ENCODE assay signal across 14 cellular contexts in genomic region chr17:76811028-76811427, GRCh38. TPM values are rescaled to one million over a fixed set of nuclear protein-coding genes. Genes with fewer than 3 reads are reported as not detected.
A peak's percentile ranks its signal among the peaks of the same experiment; 100 is the strongest.
DNase-seq lines count a peak whose midpoint lies in the region; ATAC-seq and TF ChIP-seq lines count a peak whose summit lies in the region.
"Had no signal": no experiment of that assay in that cellular context is flagged by ENCODE, and none has a peak within 500 bp of the region (broad histone marks: within the 10 kb centered on the region; RNA-seq: fewer than 3 reads in every experiment).

No MANE protein-coding gene starts in this region.

- ATAC-seq in PC-3 (no peak), HG02678 (IDR thresholded peaks at IDR 0.05; ENCODE audit: unreplicated experiment) (no peak)

- H3K4me3 Mint-ChIP-seq in neural progenitor cell = no peak overlapping the region
- H3K4me3 Mint-ChIP-seq: CD14-positive monocyte; T-helper 1 cell treated with Interleukin-12 subunit alpha and Interleukin-12 subunit beta and Interleukin-4 antibody, amounts not matched to agents 30 μg/mL and 1 μg/mL, for 36 hours had no signal

- H3K36me3 ChIP-seq in neural progenitor cell (no peaks in the 10 kb centered on the region), PC-3 (ENCODE audit: low read depth, low read length) (no peaks in the 10 kb centered on the region)

- H3K4me2 ChIP-seq in neural progenitor cell (no peak overlapping the region), PC-3 (ENCODE audit: low read length) (no peak overlapping the region)
- H3K4me2 ChIP-seq: PC-9 had no signal

- intact Hi-C loops in PC-3 (cut with micrococcal nuclease) = no loop called here

- H3K27me3 Mint-ChIP-seq in neural progenitor cell (ENCODE audit: insufficient read depth, low read depth) = peaks cover 4% of the 10 kb centered on the region

- no peaks in the 10 kb centered on the region for H3K36me3 Mint-ChIP-seq in neural progenitor cell
- H3K36me3 Mint-ChIP-seq: CD14-positive monocyte had no signal

- no peaks in the 10 kb centered on the region for H3F3A ChIP-seq in neural progenitor cell (ENCODE audit: low read depth)
- H3F3A ChIP-seq in PC-3 (ENCODE audit: low read length, unreplicated experiment) = no peaks in the 10 kb centered on the region

- H3K9ac ChIP-seq in neural progenitor cell = no peak overlapping the region
- H3K9ac ChIP-seq in PC-3 (ENCODE audit: low read length) = no peak overlapping the region
- H3K9ac ChIP-seq: GM23248 had no signal

- no peaks in the 10 kb centered on the region for H3K27me3 ChIP-seq in neural progenitor cell
- no peaks in the 10 kb centered on the region for H3K27me3 ChIP-seq in PC-3 (ENCODE audit: low read length)

- no peak overlapping the region for H3K4me3 ChIP-seq in neural progenitor cell
- no peak overlapping the region for H3K4me3 ChIP-seq in PC-3 (ENCODE audit: low read length)
- H3K4me3 ChIP-seq: GM23248, PC-9 had no signal

- H3K27ac Mint-ChIP-seq in neural progenitor cell = peak overlapping the region; percentile 87
- H3K27ac Mint-ChIP-seq: T-helper 1 cell treated with Interleukin-12 subunit alpha and Interleukin-12 subunit beta and Interleukin-4 antibody, amounts not matched to agents 30 μg/mL and 1 μg/mL, for 36 hours had no signal

- no peak overlapping the region for H2AFZ ChIP-seq in neural progenitor cell (replicated peaks)
- H2AFZ ChIP-seq in PC-3 (ENCODE audit: low read length) = no peak overlapping the region
- H2AFZ ChIP-seq: GM23248, PC-9 had no signal

- DNase-seq in NCI-H82 (lab: John Stamatoyannopoulos, UW) (peak; percentile 42), NCI-H82 treated with DMSO at 0.1 percent for 48 hours (lab: John Stamatoyannopoulos, UW; ENCODE audit: unreplicated experiment) (no peak), NCI-H1417 treated with DMSO at 0.1 percent for 48 hours (lab: John Stamatoyannopoulos, UW) (peak; percentile 64), SHP77 treated with DMSO at 0.1 percent for 48 hours (lab: John Stamatoyannopoulos, UW) (peak; percentile 47), neural progenitor cell (ENCODE audit: low spot score) (no peak), PC-3 (no peak)
- DNase-seq in activated effector memory CD4-positive, alpha-beta T cell treated with anti-CD3 and anti-CD28 coated beads, Interleukin-2, amount 50 U/mL, for 16 hours = no peak
- DNase-seq: GM23248, KBM-7, NCI-H524, PC-9 had no signal

- CTCF ChIA-PET in PC-3 (lab: Charles Lee) = no interaction called here

- H3K79me2 ChIP-seq in neural progenitor cell (ENCODE audit: low read depth) = no peaks in the 10 kb centered on the region
- H3K79me2 ChIP-seq in PC-3 (ENCODE audit: low read length) = no peaks in the 10 kb centered on the region

- no TSS peak for BruUV-seq in PC-3 (replicated peaks; lab: Mats Ljungman, UMichigan)

- H3K9me3 Mint-ChIP-seq in neural progenitor cell = peaks cover 3% of the 10 kb centered on the region
- H3K9me3 Mint-ChIP-seq: T-helper 1 cell treated with Interleukin-12 subunit alpha and Interleukin-12 subunit beta and Interleukin-4 antibody, amounts not matched to agents 30 μg/mL and 1 μg/mL, for 36 hours had no signal

- peaks cover 4% of the 10 kb centered on the region for H3K4me1 ChIP-seq in neural progenitor cell
- H3K4me1 ChIP-seq in PC-3 (ENCODE audit: insufficient read depth, low read length) = no peaks in the 10 kb centered on the region

- POLR2A ChIA-PET in PC-3 (lab: Charles Lee; ENCODE audit: unreplicated experiment) = no interaction called here

- H4K20me1 ChIP-seq in neural progenitor cell (ENCODE audit: low read depth) (no peaks in the 10 kb centered on the region), PC-3 (ENCODE audit: low read length) (no peaks in the 10 kb centered on the region)

- no peaks in the 10 kb centered on the region for H3K9me2 ChIP-seq in PC-3 (replicated peaks; ENCODE audit: low read length)

- no peaks in the 10 kb centered on the region for H3K9me3 ChIP-seq in neural progenitor cell (ENCODE audit: low read depth)
- H3K9me3 ChIP-seq in PC-3 (ENCODE audit: low read length) = no peaks in the 10 kb centered on the region

- peaks cover 9% of the 10 kb centered on the region for H3K4me1 Mint-ChIP-seq in neural progenitor cell
- H3K4me1 Mint-ChIP-seq: CD14-positive monocyte had no signal

- TF ChIP-seq CTCF in neural progenitor cell (IDR thresholded peaks at IDR 0.05) (no peak), PC-3 (conservative IDR thresholded peaks at IDR 0.05; ENCODE audit: low read depth, low read length) (no peak)

- no peak overlapping the region for H3K27ac ChIP-seq in neural progenitor cell
- no peak overlapping the region for H3K27ac ChIP-seq in PC-3 (ENCODE audit: low read length)
- H3K27ac ChIP-seq: GM23248, PC-9 had no signal

RNA-seq across cellular contexts. Expression of gene MGAT5B, which starts 57.2 kb away (rescaled TPM):
- total RNA-seq in neural progenitor cell (ENCODE audit: low replicate concordance) (1.8 and 6.0 TPM in 2 replicates), PC-3 (2014; rRNA removed) (4.9 and 10.3 TPM in 2 replicates)

Comparison
In these comparisons a context has a peak if more than half of its experiments do, and no peak if none do; other contexts are left out.
1. DNase-seq: peak in NCI-H82 (single experiment), NCI-H1417 treated with DMSO at 0.1 percent for 48 hours (single experiment) and SHP77 treated with DMSO at 0.1 percent for 48 hours (single experiment); none in NCI-H82 treated with DMSO at 0.1 percent for 48 hours (single experiment), neural progenitor cell (single experiment), activated effector memory CD4-positive, alpha-beta T cell treated with anti-CD3 and anti-CD28 coated beads, Interleukin-2, amount 50 U/mL, for 16 hours (single experiment) and PC-3 (single experiment).